ENCODE assay signal across 8 cellular contexts in the genomic region with DNA sequence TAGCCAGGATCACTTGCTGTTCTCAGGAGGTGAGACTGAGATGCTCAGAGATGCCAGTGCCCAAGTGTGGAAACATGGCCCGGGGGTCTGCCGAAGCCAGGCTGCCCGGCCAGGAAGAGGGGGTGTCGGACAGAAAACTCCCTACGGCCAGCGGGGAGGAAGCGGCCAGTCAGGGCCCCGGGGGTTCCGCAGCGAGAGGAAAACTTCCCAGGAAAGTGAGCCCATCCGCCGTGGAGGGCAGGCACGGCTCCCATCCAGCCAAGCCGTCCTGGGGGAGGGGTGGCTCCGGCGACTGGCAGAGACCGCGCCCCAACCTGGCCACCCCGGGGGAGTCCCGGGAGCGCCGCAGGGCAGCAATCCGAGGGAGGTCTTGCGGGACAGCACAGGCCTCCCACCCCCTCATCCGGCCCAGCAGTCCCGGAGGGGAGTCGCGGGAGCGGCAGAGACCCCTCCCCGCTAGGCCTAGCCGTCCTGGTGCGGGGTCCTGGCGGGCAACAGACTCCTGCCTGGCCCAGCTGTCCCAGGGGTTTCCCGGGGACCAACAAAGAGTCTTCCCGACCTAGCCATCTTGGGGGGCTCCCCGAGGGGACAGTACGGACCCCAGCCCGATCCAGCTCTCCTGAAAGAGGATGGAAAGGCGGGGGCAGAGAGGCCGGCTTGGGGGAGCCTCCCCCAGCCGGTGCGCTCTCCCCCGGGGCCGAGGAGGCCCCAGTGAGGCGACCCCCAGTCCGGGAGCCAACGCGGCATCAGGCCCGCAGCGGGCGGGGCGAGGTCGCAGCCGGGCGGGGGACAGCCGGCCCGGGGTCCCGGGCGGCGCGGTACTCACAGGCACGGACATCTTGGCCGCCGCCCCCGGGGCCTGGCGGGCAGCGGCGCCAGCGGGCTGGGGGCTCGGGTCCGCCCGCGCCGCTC. TPM values are rescaled to one million over a fixed set of nuclear protein-coding genes. Genes with fewer than 3 reads are reported as not detected.
DNase-seq lines count a peak whose midpoint lies in the region; ATAC-seq and TF ChIP-seq lines count a peak whose summit lies in the region.

No MANE protein-coding gene starts in this region.

- ATAC-seq in GM21723 (IDR thresholded peaks at IDR 0.05; ENCODE audit: unreplicated experiment): peak; percentile 32
- peak; percentile 19 for ATAC-seq in esophagus mucosa

- peak overlapping the region; percentile 80 for H3K4me3 ChIP-seq in OCI-LY1 (ENCODE audit: low read depth, low read length, poor library complexity, severe bottlenecking)
- H3K4me3 ChIP-seq in neuron (ENCODE audit: low read length): peak overlapping the region; percentile 93

- H3K27me3 ChIP-seq in OCI-LY1 (ENCODE audit: insufficient read depth, low read length): 0 out of 2 replicates have a peak, but pooled peaks cover 9% of the 10 kb centered on the region
- no peaks in the 10 kb centered on the region for H3K27me3 ChIP-seq in neuron (ENCODE audit: insufficient read depth, low read length)

- DNase-seq in EL: peak; percentile 38
- DNase-seq in SKM-1 treated with dmso at 0.1 percent for 144 hours (lab: John Stamatoyannopoulos, UW; ENCODE audit: unreplicated experiment): no peak
- no peak for DNase-seq in stimulated activated CD4-positive, alpha-beta T cell treated with anti-CD3 and anti-CD28 coated beads, Interleukin-2, amount 100 ng/mL, for 48 hours
- DNase-seq in hepatic stellate cell (ENCODE audit: low spot score): no peak

- H3K36me3 ChIP-seq in OCI-LY1 (ENCODE audit: insufficient read depth, low read length) (no peaks in the 10 kb centered on the region), neuron (ENCODE audit: insufficient read depth, low read length) (peaks cover 15% of the 10 kb centered on the region)

- H3K4me1 ChIP-seq in OCI-LY1 (ENCODE audit: insufficient read depth, low read length, severe bottlenecking) (peaks cover 15% of the 10 kb centered on the region), neuron (ENCODE audit: insufficient read depth, low read length) (peaks cover 49% of the 10 kb centered on the region)

- no peak overlapping the region for H3K27ac ChIP-seq in OCI-LY1 (ENCODE audit: low read depth, low read length, poor library complexity, severe bottlenecking)

- H3F3A ChIP-seq in OCI-LY1 (ENCODE audit: insufficient read depth, low read length): no peaks in the 10 kb centered on the region

- H3K9me2 ChIP-seq in OCI-LY1 (ENCODE audit: low read depth, low read length): no peaks in the 10 kb centered on the region

- H3K79me2 ChIP-seq in OCI-LY1 (ENCODE audit: insufficient read depth, low read length): no peaks in the 10 kb centered on the region

- H3K9me3 ChIP-seq in OCI-LY1 (ENCODE audit: low read length) (no peaks in the 10 kb centered on the region), neuron (ENCODE audit: low read length) (no peaks in the 10 kb centered on the region)

- H3K4me2 ChIP-seq in OCI-LY1 (ENCODE audit: low read length): peak overlapping the region; percentile 88

- peak overlapping the region; percentile 75 for H3K9ac ChIP-seq in OCI-LY1 (ENCODE audit: low read length)

- H4K20me1 ChIP-seq in OCI-LY1 (ENCODE audit: insufficient read depth, low read length): no peaks in the 10 kb centered on the region

- no peak for TF ChIP-seq CTCF in OCI-LY1 (IDR thresholded peaks at IDR 0.05; ENCODE audit: low read length)

- H2AFZ ChIP-seq in OCI-LY1 (ENCODE audit: low read length) (0 out of 2 replicates have a peak overlapping the region, but pooled peaks have one; percentile 65), neuron (ENCODE audit: low read depth, low read length) (peak overlapping the region; percentile 79)

RNA-seq across cellular contexts. Expression of a gene that starts 13.8 kb away (rescaled TPM):
- total RNA-seq in esophagus mucosa: 33.0 TPM

RNA-seq across cellular contexts. Expression of a gene that starts 46.5 kb away (rescaled TPM):
- total RNA-seq in esophagus mucosa: 0.44 TPM

RNA-seq across cellular contexts. Expression of a gene that starts 58.3 kb away (rescaled TPM):
- not detected for total RNA-seq in esophagus mucosa
